ENCODE assay signal across 18 cellular contexts in the genomic region with DNA sequence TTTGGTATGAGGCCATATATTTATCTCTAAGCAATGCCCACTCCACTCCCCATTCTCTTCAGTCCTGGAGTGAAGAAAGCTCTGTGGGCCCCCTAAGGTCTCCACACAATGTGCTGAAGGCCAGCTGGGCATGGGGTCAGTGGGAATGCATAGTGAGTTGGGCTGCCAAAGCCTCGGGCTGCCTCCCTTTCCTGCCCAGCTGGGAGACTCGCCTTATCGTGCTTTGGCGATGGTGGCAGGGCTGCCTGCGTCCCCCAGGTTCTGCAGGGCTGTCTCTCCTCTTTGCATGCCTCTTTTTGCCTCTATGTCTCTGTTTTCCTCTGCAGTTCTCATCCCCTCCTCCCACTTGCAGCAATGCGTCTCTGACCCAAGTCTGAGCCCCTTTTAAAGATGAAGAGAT.
DNase-seq lines count a peak whose midpoint lies in the region; ATAC-seq, FAIRE-seq and TF ChIP-seq lines count a peak whose summit lies in the region.
"Had no signal": no experiment of that assay in that cellular context is flagged by ENCODE, and none has a peak within 500 bp of the region (broad histone marks: within the 10 kb centered on the region; RNA-seq: fewer than 3 reads in every experiment).

No MANE protein-coding gene starts in this region.

- no peak overlapping the region for H3K4me2 ChIP-seq in H1 (ENCODE audit: insufficient read depth in 1 of 2, low read depth in 2 of 2, low read length in 2 of 2)

- peak; percentile 39 for DNase-seq in ecto neural progenitor cell (ENCODE audit: low spot score)
- DNase-seq in H1 (ENCODE audit: low read depth in 1 of 2, low spot score in 2 of 2): peak in 1 of 2 experiments; percentile 39
- peak; percentile 24 for DNase-seq in lung (ENCODE audit: low spot score)
- DNase-seq in osteocyte (ENCODE audit: extremely low spot score, unreplicated experiment): peak; percentile 64
- no peak for DNase-seq in NCI-H1694 treated with DMSO at 0.1 percent for 48 hours (lab: John Stamatoyannopoulos, UW)
- no peak for DNase-seq in NOMO-1 (lab: John Stamatoyannopoulos, UW; ENCODE audit: unreplicated experiment in 2 of 2)
- DNase-seq: C1 segment of cervical spinal cord; Calu3; CD4-positive, alpha-beta memory T cell; COR-L47; DMS53; DMS79 treated with DMSO at 0.1 percent for 48 hours; GF-D8; GOT3; H7; HCEC 1CT had no signal

- no peak overlapping the region for H3K23ac ChIP-seq in H1 (ENCODE audit: insufficient read length)

- no peaks in the 10 kb centered on the region for H4K20me1 ChIP-seq in H1 (replicated peaks in 1 of 2; ENCODE audit: control insufficient read depth in 1 of 2, insufficient read depth in 2 of 2, low read length in 2 of 2)

- H3K79me2 ChIP-seq in H1 (ENCODE audit: control insufficient read depth in 1 of 2, insufficient read depth in 2 of 2, low read length in 2 of 2): no peaks in the 10 kb centered on the region

- no peak overlapping the region for H3K4ac ChIP-seq in H1 (replicated peaks; ENCODE audit: insufficient read length, low read depth, low read length)

- H2AFZ ChIP-seq in H1 (ENCODE audit: low read length): no peak overlapping the region

- no peak overlapping the region for H3K27ac Mint-ChIP-seq in osteocyte (ENCODE audit: unreplicated experiment)
- H3K27ac Mint-ChIP-seq: CD4-positive, alpha-beta memory T cell had no signal

- H3K27ac ChIP-seq in H1 (ENCODE audit: low read depth, low read length) (no peak overlapping the region), lung (ENCODE audit: low read depth in 1 of 2, low read length in 1 of 2) (no peak overlapping the region)

- H3K18ac ChIP-seq in H1 (ENCODE audit: extremely low read depth, low read length): no peak overlapping the region

- H3K27me3 ChIP-seq in H1 (replicated peaks in 1 of 4; ENCODE audit: control insufficient read depth in 3 of 4, extremely low read depth in 1 of 4, insufficient read depth in 3 of 4, low read length in 3 of 4) (no peaks in the 10 kb centered on the region), lung (ENCODE audit: control insufficient read depth, insufficient read depth) (no peaks in the 10 kb centered on the region)

- H3K36me3 ChIP-seq in H1 (ENCODE audit: control insufficient read depth in 2 of 4, insufficient read depth in 4 of 4, low read length in 3 of 4) (no peaks in the 10 kb centered on the region), lung (ENCODE audit: control insufficient read depth in 2 of 2, insufficient read depth in 2 of 2, low read length in 2 of 2) (no peaks in the 10 kb centered on the region)

- no peak overlapping the region for H3K9ac ChIP-seq in H1 (replicated peaks in 1 of 4; ENCODE audit: extremely low read depth in 1 of 4, low read depth in 3 of 4, low read length in 3 of 4)

- no peak overlapping the region for H2BK5ac ChIP-seq in H1 (ENCODE audit: low read depth, low read length)

- TF ChIP-seq RAD21 in H1 (IDR thresholded peaks at IDR 0.05 in 1 of 2, conservative IDR thresholded peaks at IDR 0.05 in 1 of 2; ENCODE audit: low read depth in 2 of 2, low read length in 2 of 2): no peak

- no peak overlapping the region for H3K4me3 Mint-ChIP-seq in osteocyte (ENCODE audit: unreplicated experiment)
- H3K4me3 Mint-ChIP-seq: CD4-positive, alpha-beta memory T cell had no signal

- no peak overlapping the region for H4K5ac ChIP-seq in H1 (ENCODE audit: insufficient read length, low read depth, low read length)

- H2BK120ac ChIP-seq in H1 (replicated peaks; ENCODE audit: low read depth, low read length): no peak overlapping the region

- TF ChIP-seq CTCF in H1 (IDR thresholded peaks at IDR 0.05; ENCODE audit: control extremely low read depth in 1 of 3, insufficient read depth in 1 of 3, low read depth in 1 of 3, low read length in 3 of 3) (no peak), lung (IDR thresholded peaks at IDR 0.05; ENCODE audit: control extremely low read depth, extremely low read depth) (no peak), osteocyte (IDR thresholded peaks at IDR 0.05) (no peak)

- H3K23me2 ChIP-seq in H1 (ENCODE audit: low read depth, low read length): no peaks in the 10 kb centered on the region; the same call in 1 of the 2 replicates

- peaks cover 5% of the 10 kb centered on the region for H3K27me3 Mint-ChIP-seq in osteocyte (ENCODE audit: unreplicated experiment)

- CTCF ChIA-PET in H1 (lab: Charles Lee; ENCODE audit: partially characterized antibody): no interaction called here

- no peaks in the 10 kb centered on the region for H3K9me3 Mint-ChIP-seq in osteocyte (ENCODE audit: unreplicated experiment)

- no peak overlapping the region for H3K4me3 ChIP-seq in H1 (ENCODE audit: extremely low read depth in 1 of 4, insufficient read depth in 2 of 4, low read depth in 3 of 4, low read length in 4 of 4)
- no peak overlapping the region for H3K4me3 ChIP-seq in lung

- H3K79me1 ChIP-seq in H1 (ENCODE audit: low read depth, low read length): no peaks in the 10 kb centered on the region

- peak overlapping the region; percentile 39; the same call in 1 of the 2 replicates for H2AK5ac ChIP-seq in H1 (ENCODE audit: low read depth, low read length)

- no peaks in the 10 kb centered on the region for H3K36me3 Mint-ChIP-seq in osteocyte (ENCODE audit: unreplicated experiment)
- H3K36me3 Mint-ChIP-seq: CD4-positive, alpha-beta memory T cell had no signal

- H4K8ac ChIP-seq in H1 (ENCODE audit: extremely low read depth, insufficient read depth, low read length): peak overlapping the region; percentile 35; the same call in 1 of the 2 replicates

- H3K4me1 ChIP-seq in H1 (replicated peaks in 1 of 4; ENCODE audit: control insufficient read depth in 3 of 4, insufficient read depth in 4 of 4, low read length in 3 of 4): peaks cover 0 to 3% (median 0%) of the 10 kb centered on the region in 4 experiments; a peak in 2 of 7 replicates
- no peaks in the 10 kb centered on the region for H3K4me1 ChIP-seq in lung (ENCODE audit: control insufficient read depth in 2 of 2, insufficient read depth in 2 of 2, low read length in 2 of 2)

- H4K91ac ChIP-seq in H1 (replicated peaks; ENCODE audit: insufficient read length, low read length): no peak overlapping the region

- H3K14ac ChIP-seq in H1 (ENCODE audit: insufficient read length): no peak overlapping the region

- FAIRE-seq in H1 (lab: Jason Lieb, UNC): no peak
- FAIRE-seq: GM12891, GM18507 had no signal

- 90% methylated on average over 6 of the region's 6 CpGs; no CpG with 5 or more reads in 1 of the 2 experiments for WGBS in H1 (ENCODE audit: extremely low coverage in 1 of 2, insufficient coverage in 1 of 2, insufficient read length in 1 of 2, insufficient replicate concordance in 2 of 2, low coverage in 1 of 2, low lambda C conversion rate in 2 of 2, missing lambda C conversion rate in 1 of 2), 2 experiments
- WGBS in lung, 2 donors: 85 to 90% methylated on average over 6 of the region's 6 CpGs

- no peak overlapping the region for H3K56ac ChIP-seq in H1 (replicated peaks; ENCODE audit: insufficient read length, low read depth, low read length)

- H2BK20ac ChIP-seq in H1 (ENCODE audit: low read length): no peak overlapping the region

- no peak for TF ChIP-seq POLR2A in H1 (IDR thresholded peaks at IDR 0.05; ENCODE audit: control extremely low read depth in 1 of 2, low read depth in 2 of 2, low read length in 2 of 2)

- TF ChIP-seq EP300 in H1 (IDR thresholded peaks at IDR 0.05; ENCODE audit: borderline replicate concordance in 1 of 2, low read depth in 2 of 2, low read length in 2 of 2): no peak

- H3K9me3 ChIP-seq in H1 (ENCODE audit: insufficient read depth in 2 of 2, low read depth in 1 of 2, low read length in 1 of 2): no peaks in the 10 kb centered on the region
- H3K9me3 ChIP-seq in lung (ENCODE audit: control insufficient read depth in 2 of 2, insufficient read depth in 1 of 2, low read length in 1 of 2): peaks cover 0 to 10% of the 10 kb centered on the region in 2 donors

- H2BK15ac ChIP-seq in H1 (ENCODE audit: low read length): no peak overlapping the region

- peaks cover 13% of the 10 kb centered on the region for H3K4me1 Mint-ChIP-seq in osteocyte (ENCODE audit: unreplicated experiment)
- H3K4me1 Mint-ChIP-seq: CD4-positive, alpha-beta memory T cell had no signal

- POLR2A ChIA-PET in H1 (lab: Charles Lee; ENCODE audit: partially characterized antibody): no interaction called here

- no peak overlapping the region for H2BK12ac ChIP-seq in H1 (ENCODE audit: low read depth, low read length)

- no peak for ATAC-seq in lung (ENCODE audit: insufficient read depth, low FRiP score)

TF ChIP-seq in H1, 55 proteins besides CTCF, POLR2A, EP300 and RAD21:
- TF ChIP-seq HDAC6 (IDR thresholded peaks at IDR 0.05; ENCODE audit: low read depth, low read length) (no peak), CHD2 (IDR thresholded peaks at IDR 0.05; ENCODE audit: low read length) (no peak), CEBPB (IDR thresholded peaks at IDR 0.05; ENCODE audit: low read depth, low read length) (no peak), BRCA1 (IDR thresholded peaks at IDR 0.05; ENCODE audit: low read depth, low read length) (no peak), SP4 (IDR thresholded peaks at IDR 0.05; ENCODE audit: low read length) (no peak), SIX5 (IDR thresholded peaks at IDR 0.05; ENCODE audit: low read depth, low read length) (no peak), TBP (IDR thresholded peaks at IDR 0.05; ENCODE audit: low read depth, low read length) (no peak), GABPA (IDR thresholded peaks at IDR 0.05; ENCODE audit: borderline replicate concordance, insufficient read depth, low read length) (no peak)

Comparison
In these comparisons a context has a peak if more than half of its experiments do, and no peak if none do; other contexts are left out.
1. DNase-seq: peak in ecto neural progenitor cell (single experiment), lung (single experiment) and osteocyte (single experiment); none in NCI-H1694 treated with DMSO at 0.1 percent for 48 hours (single experiment) and NOMO-1 (0 of 2).